In genomic region chr2:227813229-227813561, GRCh38 we compare ENCODE assay signal across 1 cellular context.
TF ChIP-seq lines count a peak whose summit lies in the region.

No MANE protein-coding gene starts in this region.

TF ChIP-seq in HepG2, 621 proteins besides CTCF, POLR2A, EP300 and RAD21 (continued from another document):
- no peak for TF ChIP-seq NFAT5 (CRISPR knock-in tag; IDR thresholded peaks at IDR 0.05)
- no peak for TF ChIP-seq CREM (IDR thresholded peaks at IDR 0.05)
- no peak for TF ChIP-seq CREM (CRISPR knock-in tag; IDR thresholded peaks at IDR 0.05)
- TF ChIP-seq FOXC1 (CRISPR knock-in tag; IDR thresholded peaks at IDR 0.05; ENCODE audit: borderline replicate concordance), result no peak
- TF ChIP-seq ZNF713 (CRISPR knock-in tag; IDR thresholded peaks at IDR 0.05), result no peak
- no peak for TF ChIP-seq KIAA2018 (CRISPR knock-in tag; IDR thresholded peaks at IDR 0.05; ENCODE audit: borderline replicate concordance)
- TF ChIP-seq MIER3 (CRISPR knock-in tag; IDR thresholded peaks at IDR 0.05; ENCODE audit: borderline replicate concordance), result no peak
- TF ChIP-seq ZC3H4 (CRISPR knock-in tag; IDR thresholded peaks at IDR 0.05; ENCODE audit: borderline replicate concordance), result no peak
- no peak for TF ChIP-seq ZSCAN12 (CRISPR knock-in tag; IDR thresholded peaks at IDR 0.05)
- TF ChIP-seq ZMYM2 (CRISPR knock-in tag; IDR thresholded peaks at IDR 0.05), result no peak
- no peak for TF ChIP-seq ZBTB46 (CRISPR knock-in tag; IDR thresholded peaks at IDR 0.05; ENCODE audit: borderline replicate concordance)
- TF ChIP-seq ZSCAN29 (CRISPR knock-in tag; conservative IDR thresholded peaks at IDR 0.05), result no peak
- TF ChIP-seq DR1 (CRISPR knock-in tag; IDR thresholded peaks at IDR 0.05), result no peak
TF ChIP-seq in HepG2: peak in this region for 49.
